Comparison of ENCODE assay signal across 8 cellular contexts in genomic region chr4:142846729-142847606, GRCh38. TPM values are rescaled to one million over a fixed set of nuclear protein-coding genes. Genes with fewer than 3 reads are reported as not detected.
DNase-seq lines count a peak whose midpoint lies in the region; ATAC-seq, FAIRE-seq and TF ChIP-seq lines count a peak whose summit lies in the region.

No MANE protein-coding gene starts in this region.

- no peaks in the 10 kb centered on the region for H3K36me3 ChIP-seq in HepG2 (replicated peaks in 1 of 2; ENCODE audit: control insufficient read depth in 1 of 2, insufficient read depth in 2 of 2, low read length in 2 of 2)

- no peak for TF ChIP-seq RAD21 in HepG2 (CRISPR knock-in tag; IDR thresholded peaks at IDR 0.05)

- no peaks in the 10 kb centered on the region for H3K79me2 ChIP-seq in HepG2 (ENCODE audit: insufficient read depth, low read length)

- H3K4me1 Mint-ChIP-seq in central memory CD8-positive, alpha-beta T cell: peaks cover 15% of the 10 kb centered on the region

- no peak overlapping the region for H3K27ac Mint-ChIP-seq in central memory CD8-positive, alpha-beta T cell (ENCODE audit: low read depth)

- H3K27ac ChIP-seq in HepG2 (ENCODE audit: extremely low read length, insufficient read depth, low read length): no peak overlapping the region

- H3K4me3 Mint-ChIP-seq in central memory CD8-positive, alpha-beta T cell: peak overlapping the region; percentile 79

- in situ Hi-C loops in HepG2 (cut with HindIII; ENCODE audit: extremely low pct_ligation_motif_present, low pct_unique_long_range_greater_than_20kb): loop anchor here (5.0 to 25.0 kb wide), 3 partner anchors 490 to 1685 kb away; no protein-coding TSS in a partner anchor

- no peak overlapping the region for H3K4me2 ChIP-seq in HepG2 (ENCODE audit: low read depth, low read length)

- intact Hi-C loops in HepG2 (cut with micrococcal nuclease; ENCODE audit: unreplicated experiment): loop anchor here (10.0 kb wide), 1 partner anchor 562 kb away; no protein-coding TSS in a partner anchor

- H3K36me3 Mint-ChIP-seq in central memory CD8-positive, alpha-beta T cell (ENCODE audit: insufficient read depth): peaks cover 4% of the 10 kb centered on the region

- peak; percentile 63 for ATAC-seq in GM19372 (IDR thresholded peaks at IDR 0.05; ENCODE audit: low read depth, unreplicated experiment)
- ATAC-seq in central memory CD8-positive, alpha-beta T cell (replicated peaks; ENCODE audit: extremely low read depth, poor library complexity, severe bottlenecking): peak; percentile 75
- peak; percentile 95 for ATAC-seq in HepG2

- H3K9me3 Mint-ChIP-seq in central memory CD8-positive, alpha-beta T cell: no peaks in the 10 kb centered on the region

- TF ChIP-seq EP300 in HepG2 (IDR thresholded peaks at IDR 0.05; ENCODE audit: low read depth in 2 of 2, low read length in 2 of 2) (no peak), HepG2 (CRISPR knock-in tag; IDR thresholded peaks at IDR 0.05; ENCODE audit: borderline replicate concordance) (no peak)

- peaks cover 2 to 21% of the 10 kb centered on the region in 2 experiments; a peak in 4 of 5 replicates for H3K27me3 ChIP-seq in HepG2 (ENCODE audit: control insufficient read depth in 1 of 2, insufficient read depth in 2 of 2, low read length in 2 of 2)

- H3K9me3 ChIP-seq in HepG2 (ENCODE audit: low read length): no peaks in the 10 kb centered on the region

- peaks cover 70% of the 10 kb centered on the region for H3K27me3 Mint-ChIP-seq in central memory CD8-positive, alpha-beta T cell

- TF ChIP-seq CTCF in AG04449 (IDR thresholded peaks at IDR 0.05; ENCODE audit: insufficient read depth, low read length, missing control alignments): peak; percentile 2
- peak; percentile 60 for TF ChIP-seq CTCF in LNCAP (IDR thresholded peaks at IDR 0.05)
- TF ChIP-seq CTCF in HepG2 (CRISPR knock-in tag; IDR thresholded peaks at IDR 0.05): peak; percentile 55

- H4K20me1 ChIP-seq in HepG2 (ENCODE audit: insufficient read depth, low read length): no peaks in the 10 kb centered on the region

- DNase-seq in AG04449 (ENCODE audit: low read depth, low spot score) (no peak), HepG2 (ENCODE audit: low spot score) (peak; percentile 10), frontal cortex (ENCODE audit: low spot score in 2 of 2) (no peak)
- peak; percentile 64 for DNase-seq in activated CD4-positive, CD25-positive, alpha-beta regulatory T cell treated with anti-CD3 and anti-CD28 coated beads, Interleukin-2, amount 50 U/mL, for 72 hours
- peak; percentile 29 to 41 for DNase-seq in central memory CD8-positive, alpha-beta T cell (ENCODE audit: low spot score in 2 of 2)
- DNase-seq in stimulated activated CD4-positive, alpha-beta T cell treated with anti-CD3 and anti-CD28 coated beads, TNF-alpha, amount 100 ng/mL, for 1 hour (ENCODE audit: low read depth in 3 of 3, low spot score in 1 of 3): peak; percentile 35 to 56 (median 53)

- no peak overlapping the region for H2AFZ ChIP-seq in HepG2 (ENCODE audit: low read length)

- H3K4me1 ChIP-seq in HepG2 (ENCODE audit: insufficient read depth, low read length): no peaks in the 10 kb centered on the region

- peak overlapping the region; percentile 68 for H3K4me3 ChIP-seq in AG04449 (ENCODE audit: low read depth, low read length)
- H3K4me3 ChIP-seq in HepG2 (replicated peaks in 1 of 3; ENCODE audit: insufficient read depth in 1 of 3, low read depth in 2 of 3, low read length in 3 of 3): no peak overlapping the region

- FAIRE-seq in HepG2 (lab: Jason Lieb, UNC) (no peak), frontal cortex (lab: Jason Lieb, UNC) (no peak)

- no TSS peak for BruUV-seq in HepG2 (replicated peaks; lab: Mats Ljungman, UMichigan)

- no peak overlapping the region for H3K9ac ChIP-seq in HepG2 (ENCODE audit: insufficient read depth, low read depth, low read length)

- POLR2A ChIA-PET in AG04449 (lab: Yijun Ruan, JAX): no interaction called here
- POLR2A ChIA-PET in HepG2 (lab: Yijun Ruan, JAX): no interaction called here

- CTCF ChIA-PET in AG04449 (lab: Yijun Ruan, JAX) (interaction anchor here (1.2 kb wide), 1 partner anchor 238 kb away, joined by 3 read pairs; no protein-coding TSS in a partner anchor), HepG2 (lab: Yijun Ruan, JAX; ENCODE audit: low intra/inter-chr PET ratio, low total read pairs) (interaction anchor here (1.3 kb wide), 1 partner anchor 720 kb away, joined by 5 read pairs; no protein-coding TSS in a partner anchor)

- 12% methylated on average over 17 of the region's 50 CpGs for WGBS in HepG2 (ENCODE audit: low lambda C conversion rate)

- TF ChIP-seq POLR2A in HepG2 (IDR thresholded peaks at IDR 0.05; ENCODE audit: insufficient read depth in 1 of 2, low read depth in 2 of 2, low read length in 2 of 2): no peak

TF ChIP-seq in HepG2, 621 proteins besides CTCF, POLR2A, EP300 and RAD21:
- peak; percentile 34; the same call in 1 of the 2 replicates for TF ChIP-seq SMC3 (IDR thresholded peaks at IDR 0.05; ENCODE audit: low read length)
- TF ChIP-seq STAG1 (CRISPR knock-in tag; IDR thresholded peaks at IDR 0.05): peak; percentile 41
- TF ChIP-seq HMG20A (CRISPR knock-in tag; IDR thresholded peaks at IDR 0.05; ENCODE audit: borderline replicate concordance): no peak

RNA-seq across cellular contexts. Expression of gene INPP4B, which starts 0.9 kb away (rescaled TPM):
- total RNA-seq in HepG2 (2016; rRNA removed; fragmentation: Illumina TruSeq; extraction: Trizol) (not detected in 2 replicates), frontal cortex (8.2 TPM)
- total RNA-seq in HepG2 (2016; cell fraction: cytosol; rRNA removed; fragmentation: Illumina TruSeq; extraction: Trizol; ENCODE audit: low read depth): not detected in 2 replicates
- not detected in 2 replicates for total RNA-seq in HepG2 (2016; cell fraction: insoluble cytoplasmic fraction; rRNA removed; fragmentation: Illumina TruSeq; extraction: Trizol)
- total RNA-seq in HepG2 (2016; cell fraction: membrane; rRNA removed; fragmentation: Illumina TruSeq; extraction: Trizol): not detected in 2 replicates
- not detected in 2 replicates for total RNA-seq in HepG2 (2016; cell fraction: nucleus; rRNA removed; fragmentation: Illumina TruSeq; extraction: Trizol)
- not detected in 2 replicates for polyA plus RNA-seq in HepG2 (2011; rRNA removed)
- polyA plus RNA-seq in HepG2 (2011; cell fraction: cytosol; rRNA removed): not detected in 2 replicates
- not detected in 2 replicates for polyA plus RNA-seq in HepG2 (2011; cell fraction: nucleus; rRNA removed)
- not detected in 2 replicates for polyA plus RNA-seq in HepG2 (2012)
- polyA plus RNA-seq in HepG2 (2016; cell fraction: cytosol; fragmentation: Illumina TruSeq; extraction: Trizol; ENCODE audit: low read depth): not detected in 2 replicates
- not detected in 2 replicates for polyA plus RNA-seq in HepG2 (2016; cell fraction: insoluble cytoplasmic fraction; fragmentation: Illumina TruSeq; extraction: Trizol; ENCODE audit: low read depth)
- polyA plus RNA-seq in HepG2 (2016; cell fraction: membrane; fragmentation: Illumina TruSeq; extraction: Trizol; ENCODE audit: low read depth): not detected in 2 replicates
- polyA plus RNA-seq in HepG2 (2016; cell fraction: nucleus; fragmentation: Illumina TruSeq; extraction: Trizol; ENCODE audit: insufficient read depth, low read depth): not detected in 2 replicates
- polyA minus RNA-seq in HepG2 (2011; rRNA and poly(A)+ RNA removed; ENCODE audit: low replicate concordance): 0.14 TPM in 1 of 2 replicates, not detected in the other
- polyA minus RNA-seq in HepG2 (2011; cell fraction: cytosol; rRNA and poly(A)+ RNA removed): not detected in 2 replicates
- not detected in 2 replicates for polyA minus RNA-seq in HepG2 (2011; cell fraction: nucleus; rRNA and poly(A)+ RNA removed)

Comparison
In these comparisons a context has a peak if more than half of its experiments do, and no peak if none do; other contexts are left out.
1. DNase-seq: peak in activated CD4-positive, CD25-positive, alpha-beta regulatory T cell treated with anti-CD3 and anti-CD28 coated beads, Interleukin-2, amount 50 U/mL, for 72 hours (single experiment), central memory CD8-positive, alpha-beta T cell (2 of 2), HepG2 (single experiment) and stimulated activated CD4-positive, alpha-beta T cell treated with anti-CD3 and anti-CD28 coated beads, TNF-alpha, amount 100 ng/mL, for 1 hour (3 of 3); none in AG04449 (single experiment) and frontal cortex (0 of 2).
2. CTCF ChIP-seq: peak in every context shown above with its lines; median percentile 60 in LNCAP; 55 in HepG2; 2 in AG04449.
3. Peak in every context shown above with its lines, with median percentiles within 50 percentile points of each other: ATAC-seq.